Comparison of ENCODE assay signal across 12 cellular contexts in genomic region chr6:118746100-118746874, GRCh38.
DNase-seq lines count a peak whose midpoint lies in the region; ATAC-seq and TF ChIP-seq lines count a peak whose summit lies in the region.
"Had no signal": no experiment of that assay in that cellular context is flagged by ENCODE, and none has a peak within 500 bp of the region (broad histone marks: within the 10 kb centered on the region; RNA-seq: fewer than 3 reads in every experiment).

No MANE protein-coding gene starts in this region.

- 44 to 64% methylated on average over 6 of the region's 6 CpGs for WGBS in lung, 2 donors
- 82% methylated on average over 6 of the region's 6 CpGs for WGBS in smooth muscle cell (ENCODE audit: low lambda C conversion rate)

- no peaks in the 10 kb centered on the region for H3K27me3 ChIP-seq in SJCRH30
- no peaks in the 10 kb centered on the region for H3K27me3 ChIP-seq in lung (ENCODE audit: control insufficient read depth, insufficient read depth)
- no peaks in the 10 kb centered on the region for H3K27me3 ChIP-seq in smooth muscle cell (ENCODE audit: low read depth)
- H3K27me3 ChIP-seq: adrenal gland had no signal

- H3F3A ChIP-seq in smooth muscle cell (ENCODE audit: low read depth), result no peaks in the 10 kb centered on the region

- H3K4me2 ChIP-seq in smooth muscle cell, result no peak overlapping the region
- H3K4me2 ChIP-seq: KMS-11 had no signal

- H2AFZ ChIP-seq in smooth muscle cell (ENCODE audit: low read depth), result no peak overlapping the region

- POLR2A ChIA-PET in HEK293 (lab: Yijun Ruan, JAX), result interaction anchor here (0.6 kb wide), 1 partner anchor 20 kb away, joined by 6 read pairs; no protein-coding TSS in a partner anchor

- CTCF ChIA-PET in HEK293 (lab: Yijun Ruan, JAX), result interaction anchor here (0.6 to 1.4 kb wide), 4 partner anchors 30 to 76 kb away, joined by 3 to 5 read pairs (median 3); no protein-coding TSS in a partner anchor

- H3K4me3 ChIP-seq in HEK293 (ENCODE audit: low read depth, low read length) (no peak overlapping the region), SJCRH30 (no peak overlapping the region), lung (no peak overlapping the region), foreskin fibroblast (ENCODE audit: low read depth in 1 of 2, low read length in 2 of 2) (no peak overlapping the region), smooth muscle cell (no peak overlapping the region)
- H3K4me3 ChIP-seq: adrenal gland had no signal

- no peak overlapping the region for H3K9ac ChIP-seq in smooth muscle cell (ENCODE audit: low read depth)
- H3K9ac ChIP-seq: KMS-11 had no signal

- peak; percentile 63 for DNase-seq in Ammon's horn (ENCODE audit: low spot score)
- peak; percentile 81 to 86 for DNase-seq in SJCRH30
- no peak for DNase-seq in lung (ENCODE audit: low spot score)
- DNase-seq in foreskin fibroblast, result no peak
- DNase-seq in smooth muscle cell (lab: John Stamatoyannopoulos, UW; ENCODE audit: unreplicated experiment), result no peak
- DNase-seq: activated CD8-positive, alpha-beta memory T cell treated with anti-CD3 and anti-CD28 coated beads, Interleukin-2, amount 50 U/mL, for 4 hours had no signal

- H3K27ac ChIP-seq in HEK293 (ENCODE audit: extremely low read depth, low read depth, low read length) (no peak overlapping the region), SJCRH30 (peak overlapping the region; percentile 13; the same call in 1 of the 2 replicates), lung (ENCODE audit: low read depth in 1 of 2, low read length in 1 of 2) (no peak overlapping the region), smooth muscle cell (ENCODE audit: low read depth) (no peak overlapping the region)
- H3K27ac ChIP-seq: KMS-11 had no signal

- TF ChIP-seq CTCF in HEK293 (tag by site-specific recombination; IDR thresholded peaks at IDR 0.05), result no peak
- no peak for TF ChIP-seq CTCF in lung (IDR thresholded peaks at IDR 0.05; ENCODE audit: control extremely low read depth, extremely low read depth)
- TF ChIP-seq CTCF in foreskin fibroblast (IDR thresholded peaks at IDR 0.05; ENCODE audit: low read depth, low read length), result no peak
- no peak for TF ChIP-seq CTCF in smooth muscle cell (IDR thresholded peaks at IDR 0.05; ENCODE audit: borderline replicate concordance, insufficient read depth, poor library complexity, severe bottlenecking)

- no peaks in the 10 kb centered on the region for H4K20me1 ChIP-seq in smooth muscle cell (ENCODE audit: low read depth)

- H3K36me3 ChIP-seq in HEK293 (ENCODE audit: control insufficient read depth in 2 of 2, insufficient read depth in 1 of 2, low read length in 2 of 2) (no peaks in the 10 kb centered on the region), SJCRH30 (no peaks in the 10 kb centered on the region), lung (ENCODE audit: control insufficient read depth in 2 of 2, insufficient read depth in 2 of 2, low read length in 2 of 2) (no peaks in the 10 kb centered on the region), smooth muscle cell (ENCODE audit: low read depth) (no peaks in the 10 kb centered on the region)
- H3K36me3 ChIP-seq: adrenal gland had no signal

- no peaks in the 10 kb centered on the region for H3K9me3 ChIP-seq in HEK293 (ENCODE audit: control insufficient read depth, insufficient read depth, low read depth, low read length)
- H3K9me3 ChIP-seq in SJCRH30 (replicated peaks), result no peaks in the 10 kb centered on the region
- H3K9me3 ChIP-seq in lung (ENCODE audit: control insufficient read depth in 2 of 2, insufficient read depth in 1 of 2, low read length in 1 of 2), result no peaks in the 10 kb centered on the region
- no peaks in the 10 kb centered on the region for H3K9me3 ChIP-seq in smooth muscle cell (replicated peaks; ENCODE audit: low read depth)
- H3K9me3 ChIP-seq: adrenal gland had no signal

- peak; percentile 50 for ATAC-seq in lung (ENCODE audit: insufficient read depth, low FRiP score)
- no peak for ATAC-seq in GM18519 (IDR thresholded peaks at IDR 0.05; ENCODE audit: low FRiP score, unreplicated experiment)
- ATAC-seq in HG02885 (IDR thresholded peaks at IDR 0.05; ENCODE audit: poor library complexity, unreplicated experiment), result no peak
- ATAC-seq: natural killer cell treated with Interleukin-12 subunit alpha and Interleukin-12 subunit beta and Interleukin-15 and Interleukin-18, amount 100 ng/mL, for 72 hours had no signal

- H3K4me1 ChIP-seq in HEK293 (ENCODE audit: control insufficient read depth, insufficient read depth, low read length) (peaks cover 5% of the 10 kb centered on the region; the same call in 1 of the 2 replicates), SJCRH30 (peaks cover 53% of the 10 kb centered on the region), lung (ENCODE audit: control insufficient read depth in 2 of 2, insufficient read depth in 2 of 2, low read length in 2 of 2) (peaks cover 4 to 5% of the 10 kb centered on the region in 2 donors), smooth muscle cell (ENCODE audit: low read depth) (no peaks in the 10 kb centered on the region)

- H3K79me2 ChIP-seq in smooth muscle cell (ENCODE audit: low read depth), result no peaks in the 10 kb centered on the region

TF ChIP-seq in HEK293, 187 proteins besides CTCF, POLR2A, EP300 and RAD21:
- TF ChIP-seq PATZ1 (tag by site-specific recombination; IDR thresholded peaks at IDR 0.05) (no peak), ZSCAN4 (tag by site-specific recombination; IDR thresholded peaks at IDR 0.05) (0 out of 2 replicates have a peak, but pooled peaks have one; percentile 26), GLIS1 (tag by site-specific recombination; IDR thresholded peaks at IDR 0.05) (no peak)

Comparison
In these comparisons a context has a peak if more than half of its experiments do, and no peak if none do; other contexts are left out.
1. DNase-seq: peak in Ammon's horn (single experiment) and SJCRH30 (2 of 2); none in lung (single experiment), foreskin fibroblast (0 of 2) and smooth muscle cell (single experiment).